1 cellular context compared by ENCODE assay signal in the genomic region with DNA sequence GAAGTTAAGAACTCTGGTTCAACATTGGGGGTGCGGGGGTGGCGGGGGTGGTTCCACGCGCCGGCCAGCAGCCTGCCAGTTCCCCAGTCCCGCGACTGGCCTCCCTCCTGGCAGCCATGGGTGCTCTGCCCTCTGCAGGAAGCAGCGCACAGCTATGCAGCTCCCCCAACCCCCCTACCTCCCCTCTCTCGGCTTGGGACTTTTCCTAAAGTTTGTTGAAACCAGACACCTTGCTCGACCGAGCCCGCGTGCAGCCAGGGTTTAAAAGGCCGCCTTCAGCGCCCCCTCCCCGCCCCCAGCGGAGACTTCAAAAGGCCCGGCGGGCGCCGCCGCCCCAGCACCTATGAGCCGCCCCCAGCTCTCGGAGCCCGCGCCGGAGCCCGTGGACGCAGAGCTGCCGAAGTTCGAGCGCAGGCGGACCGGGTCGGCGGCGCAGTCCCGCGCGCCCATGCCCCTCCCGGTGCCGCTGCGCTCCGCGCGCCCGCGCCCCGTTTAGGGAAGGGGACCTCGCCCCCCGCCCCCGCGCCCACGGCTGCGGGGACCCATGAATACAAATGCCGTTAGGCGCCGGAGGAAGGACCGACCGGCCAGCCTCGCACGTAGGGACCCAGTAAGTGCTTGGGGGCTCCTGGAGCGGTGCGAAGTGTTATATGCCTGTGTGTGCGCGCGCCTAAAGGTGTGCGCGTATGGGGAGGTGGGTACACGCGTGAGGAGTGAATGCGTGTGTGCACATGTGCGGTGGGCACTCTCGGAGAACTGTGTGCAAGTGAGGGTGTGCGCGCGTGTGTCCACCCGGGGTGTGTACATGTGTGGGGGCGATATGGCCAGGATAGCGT.
TF ChIP-seq lines count a peak whose summit lies in the region.

No MANE protein-coding gene starts in this region.

TF ChIP-seq in HepG2, 621 proteins besides CTCF, POLR2A, EP300 and RAD21 (continued from another document and continues in another):
- TF ChIP-seq HNF4G (IDR thresholded peaks at IDR 0.05; ENCODE audit: borderline replicate concordance, low read depth, low read length), result peak; percentile 59; the same call in 1 of the 2 replicates
- peak; percentile 66; the same call in 1 of the 2 replicates for TF ChIP-seq HNF4G (CRISPR knock-in tag; IDR thresholded peaks at IDR 0.05; ENCODE audit: borderline replicate concordance, low read depth)
- peak; percentile 95 for TF ChIP-seq SIX1 (CRISPR knock-in tag; IDR thresholded peaks at IDR 0.05; ENCODE audit: borderline replicate concordance)
- no peak; the same call in 1 of the 2 replicates for TF ChIP-seq KAT7 (CRISPR knock-in tag; IDR thresholded peaks at IDR 0.05; ENCODE audit: borderline replicate concordance)
- peak; percentile 62 for TF ChIP-seq ZMYM3 (CRISPR knock-in tag; IDR thresholded peaks at IDR 0.05)
- TF ChIP-seq, protein P1, sequence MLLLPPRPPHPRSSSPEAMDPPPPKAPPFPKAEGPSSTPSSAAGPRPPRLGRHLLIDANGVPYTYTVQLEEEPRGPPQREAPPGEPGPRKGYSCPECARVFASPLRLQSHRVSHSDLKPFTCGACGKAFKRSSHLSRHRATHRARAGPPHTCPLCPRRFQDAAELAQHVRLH (CRISPR knock-in tag; IDR thresholded peaks at IDR 0.05; ENCODE audit: borderline replicate concordance, low read depth), result no peak
- TF ChIP-seq HMGA1 (CRISPR knock-in tag; conservative IDR thresholded peaks at IDR 0.05), result no peak
- peak; percentile 81; the same call in 1 of the 2 replicates for TF ChIP-seq ZNF274 (CRISPR knock-in tag; IDR thresholded peaks at IDR 0.05)
- TF ChIP-seq ELF1 (CRISPR knock-in tag; IDR thresholded peaks at IDR 0.05), result peak; percentile 25; the same call in 1 of the 2 replicates
- peak; percentile 99 for TF ChIP-seq SRSF1 (optimal IDR thresholded peaks at IDR 0.05; ENCODE audit: low read depth, low read length)
- TF ChIP-seq GZF1 (CRISPR knock-in tag; IDR thresholded peaks at IDR 0.05), result 0 out of 2 replicates have a peak, but pooled peaks have one; percentile 31
- no peak for TF ChIP-seq NRL (CRISPR knock-in tag; IDR thresholded peaks at IDR 0.05; ENCODE audit: borderline replicate concordance)
- TF ChIP-seq, protein P2, sequence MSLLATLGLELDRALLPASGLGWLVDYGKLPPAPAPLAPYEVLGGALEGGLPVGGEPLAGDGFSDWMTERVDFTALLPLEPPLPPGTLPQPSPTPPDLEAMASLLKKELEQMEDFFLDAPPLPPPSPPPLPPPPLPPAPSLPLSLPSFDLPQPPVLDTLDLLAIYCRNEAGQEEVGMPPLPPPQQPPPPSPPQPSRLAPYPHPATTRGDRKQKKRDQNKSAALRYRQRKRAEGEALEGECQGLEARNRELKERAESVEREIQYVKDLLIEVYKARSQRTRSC (CRISPR knock-in tag; IDR thresholded peaks at IDR 0.05; ENCODE audit: low read depth), result 0 out of 2 replicates have a peak, but pooled peaks have one; percentile 33
- TF ChIP-seq MXI1 (IDR thresholded peaks at IDR 0.05; ENCODE audit: borderline replicate concordance, low read depth, low read length), result peak; percentile 64; the same call in 2 of the 3 replicates
- TF ChIP-seq NCOR1 (IDR thresholded peaks at IDR 0.05; ENCODE audit: borderline replicate concordance, low read length), result peak; percentile 86; the same call in 1 of the 2 replicates
- TF ChIP-seq KAT8 (CRISPR knock-in tag; IDR thresholded peaks at IDR 0.05), result peak; percentile 54
- peak; percentile 78 for TF ChIP-seq ZMYM4 (CRISPR knock-in tag; IDR thresholded peaks at IDR 0.05)
- TF ChIP-seq ZNF749 (CRISPR knock-in tag; IDR thresholded peaks at IDR 0.05; ENCODE audit: borderline replicate concordance), result no peak
- TF ChIP-seq ZIK1 (CRISPR knock-in tag; IDR thresholded peaks at IDR 0.05; ENCODE audit: borderline replicate concordance, low read depth), result peak; percentile 70; the same call in 1 of the 2 replicates
- TF ChIP-seq, protein P3, sequence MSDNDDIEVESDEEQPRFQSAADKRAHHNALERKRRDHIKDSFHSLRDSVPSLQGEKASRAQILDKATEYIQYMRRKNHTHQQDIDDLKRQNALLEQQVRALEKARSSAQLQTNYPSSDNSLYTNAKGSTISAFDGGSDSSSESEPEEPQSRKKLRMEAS (IDR thresholded peaks at IDR 0.05), result peak; percentile 70
- TF ChIP-seq, protein P4, sequence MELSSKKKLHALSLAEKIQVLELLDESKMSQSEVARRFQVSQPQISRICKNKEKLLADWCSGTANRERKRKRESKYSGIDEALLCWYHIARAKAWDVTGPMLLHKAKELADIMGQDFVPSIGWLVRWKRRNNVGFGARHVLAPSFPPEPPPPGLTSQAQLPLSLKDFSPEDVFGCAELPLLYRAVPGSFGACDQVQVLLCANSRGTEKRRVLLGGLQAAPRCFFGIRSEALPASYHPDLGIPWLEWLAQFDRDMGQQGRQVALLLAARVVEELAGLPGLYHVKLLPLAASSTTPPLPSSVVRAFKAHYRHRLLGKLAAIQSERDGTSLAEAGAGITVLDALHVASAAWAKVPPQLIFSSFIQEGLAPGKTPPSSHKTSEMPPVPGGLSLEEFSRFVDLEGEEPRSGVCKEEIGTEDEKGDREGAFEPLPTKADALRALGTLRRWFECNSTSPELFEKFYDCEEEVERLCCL (CRISPR knock-in tag; IDR thresholded peaks at IDR 0.05; ENCODE audit: borderline replicate concordance), result no peak
- TF ChIP-seq ERF (CRISPR knock-in tag; IDR thresholded peaks at IDR 0.05), result 0 out of 2 replicates have a peak, but pooled peaks have one; percentile 67
- TF ChIP-seq SALL1 (CRISPR knock-in tag; IDR thresholded peaks at IDR 0.05), result peak; percentile 53
- TF ChIP-seq AGO2 (optimal IDR thresholded peaks at IDR 0.05; ENCODE audit: low read depth, low read length), result peak; percentile 98
- TF ChIP-seq PAWR (CRISPR knock-in tag; IDR thresholded peaks at IDR 0.05; ENCODE audit: borderline replicate concordance), result no peak
- TF ChIP-seq, protein P5, sequence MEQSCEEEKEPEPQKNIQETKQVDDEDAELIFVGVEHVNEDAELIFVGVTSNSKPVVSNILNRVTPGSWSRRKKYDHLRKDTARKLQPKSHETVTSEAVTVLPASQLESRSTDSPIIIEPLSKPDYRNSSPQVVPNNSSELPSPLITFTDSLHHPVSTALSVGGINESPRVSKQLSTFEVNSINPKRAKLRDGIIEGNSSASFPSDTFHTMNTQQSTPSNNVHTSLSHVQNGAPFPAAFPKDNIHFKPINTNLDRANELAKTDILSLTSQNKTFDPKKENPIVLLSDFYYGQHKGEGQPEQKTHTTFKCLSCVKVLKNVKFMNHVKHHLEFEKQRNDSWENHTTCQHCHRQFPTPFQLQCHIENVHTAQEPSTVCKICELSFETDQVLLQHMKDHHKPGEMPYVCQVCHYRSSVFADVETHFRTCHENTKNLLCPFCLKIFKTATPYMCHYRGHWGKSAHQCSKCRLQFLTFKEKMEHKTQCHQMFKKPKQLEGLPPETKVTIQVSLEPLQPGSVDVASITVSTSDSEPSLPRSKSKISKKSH (CRISPR knock-in tag; IDR thresholded peaks at IDR 0.05; ENCODE audit: borderline replicate concordance), result peak; percentile 78; the same call in 1 of the 2 replicates
- TF ChIP-seq MAFF (IDR thresholded peaks at IDR 0.05; ENCODE audit: low read depth, low read length), result no peak
- 0 out of 2 replicates have a peak, but pooled peaks have one; percentile 21 for TF ChIP-seq ZNF879 (CRISPR knock-in tag; IDR thresholded peaks at IDR 0.05)
- TF ChIP-seq, protein P6, sequence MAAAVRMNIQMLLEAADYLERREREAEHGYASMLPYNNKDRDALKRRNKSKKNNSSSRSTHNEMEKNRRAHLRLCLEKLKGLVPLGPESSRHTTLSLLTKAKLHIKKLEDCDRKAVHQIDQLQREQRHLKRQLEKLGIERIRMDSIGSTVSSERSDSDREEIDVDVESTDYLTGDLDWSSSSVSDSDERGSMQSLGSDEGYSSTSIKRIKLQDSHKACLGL (CRISPR knock-in tag; IDR thresholded peaks at IDR 0.05), result no peak
- TF ChIP-seq, protein P7, sequence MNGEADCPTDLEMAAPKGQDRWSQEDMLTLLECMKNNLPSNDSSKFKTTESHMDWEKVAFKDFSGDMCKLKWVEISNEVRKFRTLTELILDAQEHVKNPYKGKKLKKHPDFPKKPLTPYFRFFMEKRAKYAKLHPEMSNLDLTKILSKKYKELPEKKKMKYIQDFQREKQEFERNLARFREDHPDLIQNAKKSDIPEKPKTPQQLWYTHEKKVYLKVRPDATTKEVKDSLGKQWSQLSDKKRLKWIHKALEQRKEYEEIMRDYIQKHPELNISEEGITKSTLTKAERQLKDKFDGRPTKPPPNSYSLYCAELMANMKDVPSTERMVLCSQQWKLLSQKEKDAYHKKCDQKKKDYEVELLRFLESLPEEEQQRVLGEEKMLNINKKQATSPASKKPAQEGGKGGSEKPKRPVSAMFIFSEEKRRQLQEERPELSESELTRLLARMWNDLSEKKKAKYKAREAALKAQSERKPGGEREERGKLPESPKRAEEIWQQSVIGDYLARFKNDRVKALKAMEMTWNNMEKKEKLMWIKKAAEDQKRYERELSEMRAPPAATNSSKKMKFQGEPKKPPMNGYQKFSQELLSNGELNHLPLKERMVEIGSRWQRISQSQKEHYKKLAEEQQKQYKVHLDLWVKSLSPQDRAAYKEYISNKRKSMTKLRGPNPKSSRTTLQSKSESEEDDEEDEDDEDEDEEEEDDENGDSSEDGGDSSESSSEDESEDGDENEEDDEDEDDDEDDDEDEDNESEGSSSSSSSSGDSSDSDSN (CRISPR knock-in tag; IDR thresholded peaks at IDR 0.05), result peak; percentile 47; the same call in 1 of the 2 replicates
- TF ChIP-seq, protein P8, sequence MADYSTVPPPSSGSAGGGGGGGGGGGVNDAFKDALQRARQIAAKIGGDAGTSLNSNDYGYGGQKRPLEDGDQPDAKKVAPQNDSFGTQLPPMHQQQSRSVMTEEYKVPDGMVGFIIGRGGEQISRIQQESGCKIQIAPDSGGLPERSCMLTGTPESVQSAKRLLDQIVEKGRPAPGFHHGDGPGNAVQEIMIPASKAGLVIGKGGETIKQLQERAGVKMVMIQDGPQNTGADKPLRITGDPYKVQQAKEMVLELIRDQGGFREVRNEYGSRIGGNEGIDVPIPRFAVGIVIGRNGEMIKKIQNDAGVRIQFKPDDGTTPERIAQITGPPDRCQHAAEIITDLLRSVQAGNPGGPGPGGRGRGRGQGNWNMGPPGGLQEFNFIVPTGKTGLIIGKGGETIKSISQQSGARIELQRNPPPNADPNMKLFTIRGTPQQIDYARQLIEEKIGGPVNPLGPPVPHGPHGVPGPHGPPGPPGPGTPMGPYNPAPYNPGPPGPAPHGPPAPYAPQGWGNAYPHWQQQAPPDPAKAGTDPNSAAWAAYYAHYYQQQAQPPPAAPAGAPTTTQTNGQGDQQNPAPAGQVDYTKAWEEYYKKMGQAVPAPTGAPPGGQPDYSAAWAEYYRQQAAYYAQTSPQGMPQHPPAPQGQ (CRISPR knock-in tag; IDR thresholded peaks at IDR 0.05; ENCODE audit: borderline replicate concordance), result no peak
- peak; percentile 39; the same call in 1 of the 2 replicates for TF ChIP-seq IRF2 (CRISPR knock-in tag; IDR thresholded peaks at IDR 0.05)
- TF ChIP-seq, protein P9, sequence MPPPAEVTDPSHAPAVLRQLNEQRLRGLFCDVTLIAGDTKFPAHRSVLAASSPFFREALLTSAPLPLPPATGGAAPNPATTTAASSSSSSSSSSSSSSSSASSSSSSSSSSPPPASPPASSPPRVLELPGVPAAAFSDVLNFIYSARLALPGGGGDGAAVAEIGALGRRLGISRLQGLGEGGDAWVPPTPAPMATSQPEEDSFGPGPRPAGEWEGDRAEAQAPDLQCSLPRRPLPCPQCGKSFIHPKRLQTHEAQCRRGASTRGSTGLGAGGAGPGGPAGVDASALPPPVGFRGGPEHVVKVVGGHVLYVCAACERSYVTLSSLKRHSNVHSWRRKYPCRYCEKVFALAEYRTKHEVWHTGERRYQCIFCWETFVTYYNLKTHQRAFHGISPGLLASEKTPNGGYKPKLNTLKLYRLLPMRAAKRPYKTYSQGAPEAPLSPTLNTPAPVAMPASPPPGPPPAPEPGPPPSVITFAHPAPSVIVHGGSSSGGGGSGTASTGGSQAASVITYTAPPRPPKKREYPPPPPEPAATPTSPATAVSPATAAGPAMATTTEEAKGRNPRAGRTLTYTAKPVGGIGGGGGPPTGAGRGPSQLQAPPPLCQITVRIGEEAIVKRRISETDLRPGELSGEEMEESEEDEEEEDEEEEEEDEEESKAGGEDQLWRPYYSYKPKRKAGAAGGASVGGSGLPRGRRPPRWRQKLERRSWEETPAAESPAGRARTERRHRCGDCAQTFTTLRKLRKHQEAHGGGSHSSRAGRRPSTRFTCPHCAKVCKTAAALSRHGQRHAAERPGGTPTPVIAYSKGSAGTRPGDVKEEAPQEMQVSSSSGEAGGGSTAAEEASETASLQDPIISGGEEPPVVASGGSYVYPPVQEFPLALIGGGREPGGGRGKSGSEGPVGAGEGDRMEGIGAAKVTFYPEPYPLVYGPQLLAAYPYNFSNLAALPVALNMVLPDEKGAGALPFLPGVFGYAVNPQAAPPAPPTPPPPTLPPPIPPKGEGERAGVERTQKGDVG (CRISPR knock-in tag; IDR thresholded peaks at IDR 0.05; ENCODE audit: borderline replicate concordance), result peak; percentile 53; the same call in 1 of the 2 replicates
- TF ChIP-seq, protein P10, sequence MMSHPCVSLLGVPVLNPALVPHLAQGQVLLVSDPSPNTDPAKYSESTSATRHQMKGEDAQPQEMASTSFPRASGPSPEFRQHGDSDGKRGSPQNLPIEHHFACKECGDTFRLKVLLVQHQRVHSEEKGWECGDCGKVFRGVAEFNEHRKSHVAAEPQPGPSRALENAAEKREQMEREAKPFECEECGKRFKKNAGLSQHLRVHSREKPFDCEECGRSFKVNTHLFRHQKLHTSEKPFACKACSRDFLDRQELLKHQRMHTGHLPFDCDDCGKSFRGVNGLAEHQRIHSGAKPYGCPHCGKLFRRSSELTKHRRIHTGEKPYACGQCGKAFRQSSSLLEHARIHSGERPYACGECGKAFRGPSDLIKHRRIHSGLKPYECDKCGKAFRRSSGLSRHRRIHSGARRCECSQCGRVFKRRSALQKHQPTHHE (CRISPR knock-in tag; IDR thresholded peaks at IDR 0.05; ENCODE audit: borderline replicate concordance), result peak; percentile 76; the same call in 1 of the 2 replicates
- peak; percentile 21; the same call in 1 of the 2 replicates for TF ChIP-seq ZNF616 (CRISPR knock-in tag; IDR thresholded peaks at IDR 0.05; ENCODE audit: low read depth)
- TF ChIP-seq, protein P11, sequence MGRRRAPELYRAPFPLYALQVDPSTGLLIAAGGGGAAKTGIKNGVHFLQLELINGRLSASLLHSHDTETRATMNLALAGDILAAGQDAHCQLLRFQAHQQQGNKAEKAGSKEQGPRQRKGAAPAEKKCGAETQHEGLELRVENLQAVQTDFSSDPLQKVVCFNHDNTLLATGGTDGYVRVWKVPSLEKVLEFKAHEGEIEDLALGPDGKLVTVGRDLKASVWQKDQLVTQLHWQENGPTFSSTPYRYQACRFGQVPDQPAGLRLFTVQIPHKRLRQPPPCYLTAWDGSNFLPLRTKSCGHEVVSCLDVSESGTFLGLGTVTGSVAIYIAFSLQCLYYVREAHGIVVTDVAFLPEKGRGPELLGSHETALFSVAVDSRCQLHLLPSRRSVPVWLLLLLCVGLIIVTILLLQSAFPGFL (CRISPR knock-in tag; IDR thresholded peaks at IDR 0.05), result 0 out of 2 replicates have a peak, but pooled peaks have one; percentile 48
- TF ChIP-seq, protein P12, sequence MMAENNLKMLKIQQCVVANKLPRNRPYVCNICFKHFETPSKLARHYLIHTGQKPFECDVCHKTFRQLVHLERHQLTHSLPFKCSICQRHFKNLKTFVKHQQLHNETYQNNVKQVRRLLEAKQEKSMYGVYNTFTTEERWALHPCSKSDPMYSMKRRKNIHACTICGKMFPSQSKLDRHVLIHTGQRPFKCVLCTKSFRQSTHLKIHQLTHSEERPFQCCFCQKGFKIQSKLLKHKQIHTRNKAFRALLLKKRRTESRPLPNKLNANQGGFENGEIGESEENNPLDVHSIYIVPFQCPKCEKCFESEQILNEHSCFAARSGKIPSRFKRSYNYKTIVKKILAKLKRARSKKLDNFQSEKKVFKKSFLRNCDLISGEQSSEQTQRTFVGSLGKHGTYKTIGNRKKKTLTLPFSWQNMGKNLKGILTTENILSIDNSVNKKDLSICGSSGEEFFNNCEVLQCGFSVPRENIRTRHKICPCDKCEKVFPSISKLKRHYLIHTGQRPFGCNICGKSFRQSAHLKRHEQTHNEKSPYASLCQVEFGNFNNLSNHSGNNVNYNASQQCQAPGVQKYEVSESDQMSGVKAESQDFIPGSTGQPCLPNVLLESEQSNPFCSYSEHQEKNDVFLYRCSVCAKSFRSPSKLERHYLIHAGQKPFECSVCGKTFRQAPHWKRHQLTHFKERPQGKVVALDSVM (CRISPR knock-in tag; IDR thresholded peaks at IDR 0.05), result peak; percentile 52; the same call in 1 of the 2 replicates
